Comparison of ENCODE assay signal across 10 cellular contexts in genomic region chr11:48024635-48025071, GRCh38. TPM values are rescaled to one million over a fixed set of nuclear protein-coding genes. Genes with fewer than 3 reads are reported as not detected.
A peak's percentile ranks its signal among the peaks of the same experiment; 100 is the strongest.
DNase-seq lines count a peak whose midpoint lies in the region; ATAC-seq and TF ChIP-seq lines count a peak whose summit lies in the region.
"Had no signal": no experiment of that assay in that cellular context is flagged by ENCODE, and none has a peak within 500 bp of the region (broad histone marks: within the 10 kb centered on the region; RNA-seq: fewer than 3 reads in every experiment).

No MANE protein-coding gene starts in this region.

- intact Hi-C loops in dendritic cell treated with granulocyte-macrophage colony-stimulating factor and Interleukin-4, amounts not matched to agents 40 ng/mL and 50 ng/mL, for 4 days (cut with micrococcal nuclease) = loop anchor here (10.0 kb wide), 1 partner anchor 90 kb away; no protein-coding TSS in a partner anchor
- intact Hi-C loops in aorta (cut with DNase I) = no loop called here

- peak overlapping the region; percentile 41 for H3K27ac Mint-ChIP-seq in dendritic cell treated with granulocyte-macrophage colony-stimulating factor and Interleukin-4, amounts not matched to agents 40 ng/mL and 50 ng/mL, for 4 days

- H3K27ac ChIP-seq in skeletal muscle tissue (ENCODE audit: low read depth, low read length) = no peak overlapping the region
- H3K27ac ChIP-seq in gastroesophageal sphincter = no peak overlapping the region
- no peak overlapping the region for H3K27ac ChIP-seq in aorta (ENCODE audit: low read depth in 1 of 2, low read length in 2 of 2)

- H3K4me3 ChIP-seq in skeletal muscle tissue (ENCODE audit: low read length in 3 of 3) (no peak overlapping the region), gastroesophageal sphincter (no peak overlapping the region), aorta (ENCODE audit: low read length in 2 of 2) (no peak overlapping the region)

- H3K4me1 ChIP-seq in skeletal muscle tissue (ENCODE audit: control insufficient read depth in 3 of 3, insufficient read depth in 3 of 3, low read length in 3 of 3) (peaks cover 13 to 22% (median 14%) of the 10 kb centered on the region in 3 donors), gastroesophageal sphincter (peaks cover 0 to 2% (median 0%) of the 10 kb centered on the region in 3 donors), aorta (ENCODE audit: control insufficient read depth in 1 of 2, insufficient read depth in 2 of 2, low read length in 2 of 2) (no peaks in the 10 kb centered on the region)

- peaks cover 50% of the 10 kb centered on the region for H3K36me3 Mint-ChIP-seq in dendritic cell treated with granulocyte-macrophage colony-stimulating factor and Interleukin-4, amounts not matched to agents 40 ng/mL and 50 ng/mL, for 4 days (ENCODE audit: low read depth)

- TF ChIP-seq CTCF in gastroesophageal sphincter (IDR thresholded peaks at IDR 0.05) = no peak

- ATAC-seq in HG03469 (IDR thresholded peaks at IDR 0.05; ENCODE audit: unreplicated experiment) (no peak), gastroesophageal sphincter (no peak), aorta (ENCODE audit: low FRiP score) (no peak)

- no peaks in the 10 kb centered on the region for H3K36me3 ChIP-seq in skeletal muscle tissue (ENCODE audit: control insufficient read depth in 3 of 3, insufficient read depth in 3 of 3, low read length in 3 of 3)
- H3K36me3 ChIP-seq in gastroesophageal sphincter = no peaks in the 10 kb centered on the region
- no peaks in the 10 kb centered on the region for H3K36me3 ChIP-seq in aorta (ENCODE audit: control insufficient read depth in 1 of 2, insufficient read depth in 2 of 2, low read length in 1 of 2)

- H3K9me3 ChIP-seq in skeletal muscle tissue (ENCODE audit: control insufficient read depth in 3 of 3, low read length in 3 of 3) = no peaks in the 10 kb centered on the region
- no peaks in the 10 kb centered on the region for H3K9me3 ChIP-seq in gastroesophageal sphincter
- no peaks in the 10 kb centered on the region for H3K9me3 ChIP-seq in aorta (ENCODE audit: control insufficient read depth, low read length)

- H3K4me3 Mint-ChIP-seq in dendritic cell treated with granulocyte-macrophage colony-stimulating factor and Interleukin-4, amounts not matched to agents 40 ng/mL and 50 ng/mL, for 4 days = no peak overlapping the region

- H3K9ac ChIP-seq in skeletal muscle tissue (ENCODE audit: low read depth in 1 of 3, low read length in 3 of 3) = peak overlapping the region in 2 of 3 donors; percentile 13 to 45

- H3K4me1 Mint-ChIP-seq in dendritic cell treated with granulocyte-macrophage colony-stimulating factor and Interleukin-4, amounts not matched to agents 40 ng/mL and 50 ng/mL, for 4 days (ENCODE audit: low read depth) = peaks cover 92% of the 10 kb centered on the region

- no peak for TF ChIP-seq POLR2A in gastroesophageal sphincter (IDR thresholded peaks at IDR 0.05)

- TF ChIP-seq EP300 in gastroesophageal sphincter (IDR thresholded peaks at IDR 0.05) = no peak

- no peaks in the 10 kb centered on the region for H3K27me3 Mint-ChIP-seq in dendritic cell treated with granulocyte-macrophage colony-stimulating factor and Interleukin-4, amounts not matched to agents 40 ng/mL and 50 ng/mL, for 4 days

- peak in 2 of 3 experiments; percentile 15 to 87 for DNase-seq in NCI-H1417 (lab: John Stamatoyannopoulos, UW)
- DNase-seq in NCI-H1417 treated with DMSO at 0.1 percent for 48 hours (lab: John Stamatoyannopoulos, UW) = no peak
- DNase-seq in NCI-H446 treated with DMSO at 0.1 percent for 48 hours (lab: John Stamatoyannopoulos, UW) = peak; percentile 93
- DNase-seq in aorta = no peak
- DNase-seq: 8988T; activated CD4-positive, CD25-positive, alpha-beta regulatory T cell had no signal

- no peaks in the 10 kb centered on the region for H3K9me3 Mint-ChIP-seq in dendritic cell treated with granulocyte-macrophage colony-stimulating factor and Interleukin-4, amounts not matched to agents 40 ng/mL and 50 ng/mL, for 4 days

- H3K27me3 ChIP-seq in skeletal muscle tissue (ENCODE audit: control insufficient read depth in 3 of 3, insufficient read depth in 3 of 3, low read length in 3 of 3) (no peaks in the 10 kb centered on the region), gastroesophageal sphincter (no peaks in the 10 kb centered on the region), aorta (ENCODE audit: control insufficient read depth in 1 of 2, insufficient read depth in 2 of 2, low read length in 1 of 2) (no peaks in the 10 kb centered on the region)

- 40 to 85% methylated on average over 1 to 5 of the region's 5 CpGs for WGBS in gastroesophageal sphincter (ENCODE audit: low coverage in 1 of 2), 2 donors
- WGBS in aorta, 2 donors = 28 to 33% methylated on average over 5 of the region's 5 CpGs

RNA-seq across cellular contexts. Expression of gene PTPRJ, which starts 44.3 kb away (rescaled TPM):
- total RNA-seq in skeletal muscle tissue = 6.3 TPM
- 10 to 100 TPM in 2 of 4 donors, 1 to 10 TPM in 2; 5.4 to 13.5 (median 10.5) TPM for total RNA-seq in gastroesophageal sphincter
- 10 to 100 TPM; 14.3 to 20.1 TPM for total RNA-seq in aorta
- polyA plus RNA-seq in aorta = 1 to 10 TPM; 2.0 to 2.8 TPM

Comparison
In these comparisons a context has a peak if more than half of its experiments do, and no peak if none do; other contexts are left out.
1. DNase-seq: peak in NCI-H1417 (2 of 3) and NCI-H446 treated with DMSO at 0.1 percent for 48 hours (single experiment); none in NCI-H1417 treated with DMSO at 0.1 percent for 48 hours (single experiment) and aorta (0 of 2).